ENCODE assay signal across 8 cellular contexts in genomic region chr1:235270625-235271024, GRCh38. TPM values are rescaled to one million over a fixed set of nuclear protein-coding genes. Genes with fewer than 3 reads are reported as not detected.
A peak's percentile ranks its signal among the peaks of the same experiment; 100 is the strongest.
DNase-seq lines count a peak whose midpoint lies in the region; ATAC-seq and TF ChIP-seq lines count a peak whose summit lies in the region.

No MANE protein-coding gene starts in this region.

- H3K27me3 ChIP-seq in CD8-positive, alpha-beta T cell (ENCODE audit: insufficient read depth, low read length) = no peaks in the 10 kb centered on the region

- H3K9me3 Mint-ChIP-seq in CD8-positive, alpha-beta T cell = peaks cover 3% of the 10 kb centered on the region
- H3K9me3 Mint-ChIP-seq in activated naive CD8-positive, alpha-beta T cell treated with anti-CD3 and anti-CD28 coated beads for 36 hours = no peaks in the 10 kb centered on the region
- no peaks in the 10 kb centered on the region for H3K9me3 Mint-ChIP-seq in memory B cell

- H3K36me3 ChIP-seq in CD8-positive, alpha-beta T cell (ENCODE audit: insufficient read depth, low read length) = no peaks in the 10 kb centered on the region

- no peak for TF ChIP-seq CTCF in CD8-positive, alpha-beta T cell (IDR thresholded peaks at IDR 0.05)

- peak overlapping the region; percentile 8 for H3K4me3 Mint-ChIP-seq in CD8-positive, alpha-beta T cell
- H3K4me3 Mint-ChIP-seq in activated naive CD8-positive, alpha-beta T cell treated with anti-CD3 and anti-CD28 coated beads for 36 hours = no peak overlapping the region
- H3K4me3 Mint-ChIP-seq in memory B cell = peak overlapping the region; percentile 55

- peaks cover 49% of the 10 kb centered on the region for H3K4me1 ChIP-seq in CD8-positive, alpha-beta T cell (ENCODE audit: insufficient read depth, low read length)

- intact Hi-C loops in CD8-positive, alpha-beta T cell (cut with DNase I, micrococcal nuclease) = no loop called here
- intact Hi-C loops in posterior cingulate gyrus (cut with DNase I) = no loop called here

- H3K27me3 Mint-ChIP-seq in CD8-positive, alpha-beta T cell (ENCODE audit: low read depth) = no peaks in the 10 kb centered on the region
- H3K27me3 Mint-ChIP-seq in activated naive CD8-positive, alpha-beta T cell treated with anti-CD3 and anti-CD28 coated beads for 36 hours = no peaks in the 10 kb centered on the region
- no peaks in the 10 kb centered on the region for H3K27me3 Mint-ChIP-seq in memory B cell

- H3K27ac ChIP-seq in CD8-positive, alpha-beta T cell (ENCODE audit: low read depth, low read length) = no peak overlapping the region

- no peaks in the 10 kb centered on the region for H3K9me3 ChIP-seq in CD8-positive, alpha-beta T cell (ENCODE audit: low read length)

- H3K4me1 Mint-ChIP-seq in CD8-positive, alpha-beta T cell (ENCODE audit: low read depth) = peaks cover 73% of the 10 kb centered on the region
- peaks cover 54% of the 10 kb centered on the region for H3K4me1 Mint-ChIP-seq in activated naive CD8-positive, alpha-beta T cell treated with anti-CD3 and anti-CD28 coated beads for 36 hours
- H3K4me1 Mint-ChIP-seq in memory B cell = peaks cover 47% of the 10 kb centered on the region

- peak; percentile 82 for ATAC-seq in CD8-positive, alpha-beta T cell
- peak; percentile 57 for ATAC-seq in memory B cell (ENCODE audit: low read depth)
- no peak for ATAC-seq in GM18498 (IDR thresholded peaks at IDR 0.05; ENCODE audit: unreplicated experiment)
- ATAC-seq in HG03139 (IDR thresholded peaks at IDR 0.05; ENCODE audit: unreplicated experiment) = no peak

- POLR2A ChIA-PET in CD8-positive, alpha-beta T cell (lab: Charles Lee) = interaction anchor here (1.2 kb wide), 1 partner anchor 34 kb away, joined by 3 read pairs; no protein-coding TSS in a partner anchor

- CTCF ChIA-PET in CD8-positive, alpha-beta T cell (lab: Charles Lee) = no interaction called here

- no peak overlapping the region for H3K4me3 ChIP-seq in CD8-positive, alpha-beta T cell (ENCODE audit: low read depth, low read length)

- peak overlapping the region; percentile 3 for H3K27ac Mint-ChIP-seq in CD8-positive, alpha-beta T cell
- peak overlapping the region; percentile 52 for H3K27ac Mint-ChIP-seq in activated naive CD8-positive, alpha-beta T cell treated with anti-CD3 and anti-CD28 coated beads for 36 hours
- peak overlapping the region; percentile 73 for H3K27ac Mint-ChIP-seq in memory B cell

- no peak for DNase-seq in CD8-positive, alpha-beta T cell
- DNase-seq in HPDE6-E6E7 (ENCODE audit: extremely low spot score) (peak; percentile 12), memory B cell (ENCODE audit: low spot score in 2 of 2) (peak in 1 of 2 donors; percentile 19), posterior cingulate gyrus (no peak), NCI-H524 treated with DMSO at 0.1 percent for 48 hours (lab: John Stamatoyannopoulos, UW) (no peak)
- no peak for DNase-seq in activated naive CD8-positive, alpha-beta T cell treated with anti-CD3 and anti-CD28 coated beads for 36 hours

- peaks cover 6% of the 10 kb centered on the region for H3K36me3 Mint-ChIP-seq in CD8-positive, alpha-beta T cell
- H3K36me3 Mint-ChIP-seq in activated naive CD8-positive, alpha-beta T cell treated with anti-CD3 and anti-CD28 coated beads for 36 hours = peaks cover 8% of the 10 kb centered on the region
- H3K36me3 Mint-ChIP-seq in memory B cell = peaks cover 4% of the 10 kb centered on the region

RNA-seq across cellular contexts. Expression of gene ARID4B, which starts 57.4 kb away (rescaled TPM):
- 100 to 1,000 TPM; 153 to 156 TPM for total RNA-seq in CD8-positive, alpha-beta T cell
- 10 to 100 TPM; 30.1 to 30.6 TPM for total RNA-seq in activated naive CD8-positive, alpha-beta T cell treated with anti-CD3 and anti-CD28 coated beads for 36 hours

RNA-seq across cellular contexts. Expression of gene GGPS1, which starts 57.7 kb away (rescaled TPM):
- total RNA-seq in CD8-positive, alpha-beta T cell = 10 to 100 TPM; 18.2 to 21.3 TPM
- 10 to 100 TPM; 29.4 to 29.5 TPM for total RNA-seq in activated naive CD8-positive, alpha-beta T cell treated with anti-CD3 and anti-CD28 coated beads for 36 hours

Comparison
In these comparisons a context has a peak if more than half of its experiments do, and no peak if none do; other contexts are left out.
1. ATAC-seq: peak in CD8-positive, alpha-beta T cell (single experiment) and memory B cell (single experiment); none in GM18498 (single experiment) and HG03139 (single experiment).
2. H3K27ac Mint-ChIP-seq: peak in every context shown above with its lines; median percentile 73 in memory B cell; 52 in activated naive CD8-positive, alpha-beta T cell treated with anti-CD3 and anti-CD28 coated beads for 36 hours; 3 in CD8-positive, alpha-beta T cell.
3. RNA of gene ARID4B, which starts 57.4 kb away (total RNA-seq): 153 to 156 TPM in CD8-positive, alpha-beta T cell; 30.1 to 30.6 TPM in activated naive CD8-positive, alpha-beta T cell treated with anti-CD3 and anti-CD28 coated beads for 36 hours; every median in the first group is over 4 times any median in the second.